ENCODE assay signal across 1 cellular context in the genomic region with DNA sequence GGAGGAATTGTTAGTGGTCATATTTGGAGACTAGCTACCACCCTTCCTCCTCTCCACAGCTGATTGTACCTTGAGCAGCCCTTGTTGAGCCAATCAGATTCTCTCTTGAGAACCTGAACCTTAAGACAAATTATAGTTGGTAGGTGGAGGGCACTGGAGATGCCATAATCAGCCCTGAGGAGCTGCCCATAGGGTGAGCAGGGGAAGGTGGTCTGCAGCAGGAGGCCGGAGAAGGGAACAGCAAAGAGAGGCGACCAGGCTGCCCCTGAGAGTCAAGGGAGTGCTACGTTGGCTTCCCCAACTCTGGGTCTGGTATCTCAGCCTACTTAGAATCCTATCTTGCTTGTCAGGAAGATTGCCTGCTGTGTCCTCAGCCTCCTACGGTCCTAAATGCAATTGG.
TF ChIP-seq lines count a peak whose summit lies in the region.

No MANE protein-coding gene starts in this region.

TF ChIP-seq in HepG2, 621 proteins besides CTCF, POLR2A, EP300 and RAD21:
- TF ChIP-seq KDM5B (CRISPR knock-in tag; IDR thresholded peaks at IDR 0.05; ENCODE audit: borderline replicate concordance): no peak
- TF ChIP-seq ZNF775 (CRISPR knock-in tag; IDR thresholded peaks at IDR 0.05; ENCODE audit: borderline replicate concordance): no peak
- no peak for TF ChIP-seq FLYWCH1 (CRISPR knock-in tag; IDR thresholded peaks at IDR 0.05)
- TF ChIP-seq ZNF292 (CRISPR knock-in tag; IDR thresholded peaks at IDR 0.05; ENCODE audit: borderline replicate concordance, low read depth): no peak
- TF ChIP-seq ZBTB1 (CRISPR knock-in tag; IDR thresholded peaks at IDR 0.05; ENCODE audit: borderline replicate concordance): no peak
- TF ChIP-seq ZSCAN12 (CRISPR knock-in tag; IDR thresholded peaks at IDR 0.05): no peak
- TF ChIP-seq ZNF749 (CRISPR knock-in tag; IDR thresholded peaks at IDR 0.05; ENCODE audit: borderline replicate concordance): no peak
- no peak for TF ChIP-seq ZNF552 (CRISPR knock-in tag; IDR thresholded peaks at IDR 0.05; ENCODE audit: borderline replicate concordance)
- no peak for TF ChIP-seq ZNF317 (CRISPR knock-in tag; IDR thresholded peaks at IDR 0.05)
- no peak for TF ChIP-seq ZNF431 (CRISPR knock-in tag; IDR thresholded peaks at IDR 0.05; ENCODE audit: borderline replicate concordance, low read depth)
- TF ChIP-seq, protein P1, sequence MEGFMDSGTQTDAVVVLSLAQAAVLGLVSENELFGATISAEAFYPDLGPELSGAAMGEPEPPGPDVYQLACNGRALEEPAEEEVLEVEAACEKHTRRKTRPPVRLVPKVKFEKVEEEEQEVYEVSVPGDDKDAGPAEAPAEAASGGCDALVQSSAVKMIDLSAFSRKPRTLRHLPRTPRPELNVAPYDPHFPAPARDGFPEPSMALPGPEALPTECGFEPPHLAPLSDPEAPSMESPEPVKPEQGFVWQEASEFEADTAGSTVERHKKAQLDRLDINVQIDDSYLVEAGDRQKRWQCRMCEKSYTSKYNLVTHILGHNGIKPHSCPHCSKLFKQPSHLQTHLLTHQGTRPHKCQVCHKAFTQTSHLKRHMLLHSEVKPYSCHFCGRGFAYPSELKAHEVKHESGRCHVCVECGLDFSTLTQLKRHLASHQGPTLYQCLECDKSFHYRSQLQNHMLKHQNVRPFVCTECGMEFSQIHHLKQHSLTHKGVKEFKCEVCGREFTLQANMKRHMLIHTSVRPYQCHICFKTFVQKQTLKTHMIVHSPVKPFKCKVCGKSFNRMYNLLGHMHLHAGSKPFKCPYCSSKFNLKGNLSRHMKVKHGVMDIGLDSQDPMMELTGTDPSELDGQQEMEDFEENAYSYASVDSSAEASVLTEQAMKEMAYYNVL (CRISPR knock-in tag; IDR thresholded peaks at IDR 0.05; ENCODE audit: borderline replicate concordance): no peak
- TF ChIP-seq, protein P2, sequence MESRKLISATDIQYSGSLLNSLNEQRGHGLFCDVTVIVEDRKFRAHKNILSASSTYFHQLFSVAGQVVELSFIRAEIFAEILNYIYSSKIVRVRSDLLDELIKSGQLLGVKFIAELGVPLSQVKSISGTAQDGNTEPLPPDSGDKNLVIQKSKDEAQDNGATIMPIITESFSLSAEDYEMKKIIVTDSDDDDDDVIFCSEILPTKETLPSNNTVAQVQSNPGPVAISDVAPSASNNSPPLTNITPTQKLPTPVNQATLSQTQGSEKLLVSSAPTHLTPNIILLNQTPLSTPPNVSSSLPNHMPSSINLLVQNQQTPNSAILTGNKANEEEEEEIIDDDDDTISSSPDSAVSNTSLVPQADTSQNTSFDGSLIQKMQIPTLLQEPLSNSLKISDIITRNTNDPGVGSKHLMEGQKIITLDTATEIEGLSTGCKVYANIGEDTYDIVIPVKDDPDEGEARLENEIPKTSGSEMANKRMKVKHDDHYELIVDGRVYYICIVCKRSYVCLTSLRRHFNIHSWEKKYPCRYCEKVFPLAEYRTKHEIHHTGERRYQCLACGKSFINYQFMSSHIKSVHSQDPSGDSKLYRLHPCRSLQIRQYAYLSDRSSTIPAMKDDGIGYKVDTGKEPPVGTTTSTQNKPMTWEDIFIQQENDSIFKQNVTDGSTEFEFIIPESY (CRISPR knock-in tag; IDR thresholded peaks at IDR 0.05): no peak
- no peak for TF ChIP-seq MIER3 (CRISPR knock-in tag; IDR thresholded peaks at IDR 0.05; ENCODE audit: borderline replicate concordance)
- TF ChIP-seq, protein P3, sequence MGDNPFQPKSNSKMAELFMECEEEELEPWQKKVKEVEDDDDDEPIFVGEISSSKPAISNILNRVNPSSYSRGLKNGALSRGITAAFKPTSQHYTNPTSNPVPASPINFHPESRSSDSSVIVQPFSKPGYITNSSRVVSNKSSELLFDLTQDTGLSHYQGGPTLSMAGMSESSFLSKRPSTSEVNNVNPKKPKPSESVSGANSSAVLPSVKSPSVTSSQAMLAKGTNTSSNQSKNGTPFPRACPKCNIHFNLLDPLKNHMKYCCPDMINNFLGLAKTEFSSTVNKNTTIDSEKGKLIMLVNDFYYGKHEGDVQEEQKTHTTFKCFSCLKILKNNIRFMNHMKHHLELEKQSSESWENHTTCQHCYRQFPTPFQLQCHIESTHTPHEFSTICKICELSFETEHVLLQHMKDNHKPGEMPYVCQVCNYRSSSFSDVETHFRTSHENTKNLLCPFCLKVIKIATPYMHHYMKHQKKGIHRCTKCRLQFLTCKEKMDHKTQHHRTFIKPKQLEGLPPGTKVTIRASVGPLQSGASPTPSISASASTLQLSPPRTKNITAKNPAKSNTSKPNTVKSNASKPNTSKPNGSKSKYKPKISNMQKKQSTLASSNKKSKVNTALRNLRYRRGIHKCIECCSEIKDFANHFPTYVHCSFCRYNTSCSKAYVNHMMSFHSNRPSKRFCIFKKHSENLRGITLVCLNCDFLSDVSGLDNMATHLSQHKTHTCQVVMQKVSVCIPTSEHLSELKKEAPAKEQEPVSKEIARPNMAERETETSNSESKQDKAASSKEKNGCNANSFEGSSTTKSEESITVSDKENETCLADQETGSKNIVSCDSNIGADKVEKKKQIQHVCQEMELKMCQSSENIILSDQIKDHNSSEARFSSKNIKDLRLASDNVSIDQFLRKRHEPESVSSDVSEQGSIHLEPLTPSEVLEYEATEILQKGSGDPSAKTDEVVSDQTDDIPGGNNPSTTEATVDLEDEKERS (CRISPR knock-in tag; IDR thresholded peaks at IDR 0.05): no peak
- TF ChIP-seq, protein P4, sequence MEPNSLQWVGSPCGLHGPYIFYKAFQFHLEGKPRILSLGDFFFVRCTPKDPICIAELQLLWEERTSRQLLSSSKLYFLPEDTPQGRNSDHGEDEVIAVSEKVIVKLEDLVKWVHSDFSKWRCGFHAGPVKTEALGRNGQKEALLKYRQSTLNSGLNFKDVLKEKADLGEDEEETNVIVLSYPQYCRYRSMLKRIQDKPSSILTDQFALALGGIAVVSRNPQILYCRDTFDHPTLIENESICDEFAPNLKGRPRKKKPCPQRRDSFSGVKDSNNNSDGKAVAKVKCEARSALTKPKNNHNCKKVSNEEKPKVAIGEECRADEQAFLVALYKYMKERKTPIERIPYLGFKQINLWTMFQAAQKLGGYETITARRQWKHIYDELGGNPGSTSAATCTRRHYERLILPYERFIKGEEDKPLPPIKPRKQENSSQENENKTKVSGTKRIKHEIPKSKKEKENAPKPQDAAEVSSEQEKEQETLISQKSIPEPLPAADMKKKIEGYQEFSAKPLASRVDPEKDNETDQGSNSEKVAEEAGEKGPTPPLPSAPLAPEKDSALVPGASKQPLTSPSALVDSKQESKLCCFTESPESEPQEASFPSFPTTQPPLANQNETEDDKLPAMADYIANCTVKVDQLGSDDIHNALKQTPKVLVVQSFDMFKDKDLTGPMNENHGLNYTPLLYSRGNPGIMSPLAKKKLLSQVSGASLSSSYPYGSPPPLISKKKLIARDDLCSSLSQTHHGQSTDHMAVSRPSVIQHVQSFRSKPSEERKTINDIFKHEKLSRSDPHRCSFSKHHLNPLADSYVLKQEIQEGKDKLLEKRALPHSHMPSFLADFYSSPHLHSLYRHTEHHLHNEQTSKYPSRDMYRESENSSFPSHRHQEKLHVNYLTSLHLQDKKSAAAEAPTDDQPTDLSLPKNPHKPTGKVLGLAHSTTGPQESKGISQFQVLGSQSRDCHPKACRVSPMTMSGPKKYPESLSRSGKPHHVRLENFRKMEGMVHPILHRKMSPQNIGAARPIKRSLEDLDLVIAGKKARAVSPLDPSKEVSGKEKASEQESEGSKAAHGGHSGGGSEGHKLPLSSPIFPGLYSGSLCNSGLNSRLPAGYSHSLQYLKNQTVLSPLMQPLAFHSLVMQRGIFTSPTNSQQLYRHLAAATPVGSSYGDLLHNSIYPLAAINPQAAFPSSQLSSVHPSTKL (CRISPR knock-in tag; IDR thresholded peaks at IDR 0.05): no peak
- TF ChIP-seq, protein P5, sequence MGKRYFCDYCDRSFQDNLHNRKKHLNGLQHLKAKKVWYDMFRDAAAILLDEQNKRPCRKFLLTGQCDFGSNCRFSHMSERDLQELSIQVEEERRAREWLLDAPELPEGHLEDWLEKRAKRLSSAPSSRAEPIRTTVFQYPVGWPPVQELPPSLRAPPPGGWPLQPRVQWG (CRISPR knock-in tag; IDR thresholded peaks at IDR 0.05; ENCODE audit: borderline replicate concordance, low read depth): no peak
